18 cellular contexts compared by ENCODE assay signal in the genomic region with DNA sequence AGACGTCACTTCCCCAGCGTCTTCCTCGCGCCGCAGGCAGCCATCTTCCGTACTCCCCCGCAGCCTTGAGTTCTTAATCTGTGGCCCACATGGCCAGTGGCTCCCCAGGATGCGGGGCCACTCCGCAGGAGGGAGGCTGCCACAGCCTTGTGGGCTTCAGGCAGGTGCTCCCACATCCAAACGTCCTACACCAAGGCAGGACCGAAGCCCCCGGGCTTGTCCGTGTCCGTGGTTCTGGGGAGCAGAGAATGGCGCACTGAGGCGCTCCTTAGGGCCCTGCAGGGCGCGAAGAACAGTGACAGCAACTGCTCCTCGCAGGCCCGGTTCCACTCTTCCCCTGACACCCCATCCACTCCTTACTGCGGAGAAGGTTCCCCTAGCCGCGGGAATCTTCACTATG.
DNase-seq lines count a peak whose midpoint lies in the region; ATAC-seq, FAIRE-seq and TF ChIP-seq lines count a peak whose summit lies in the region.
"Had no signal": no experiment of that assay in that cellular context is flagged by ENCODE, and none has a peak within 500 bp of the region (broad histone marks: within the 10 kb centered on the region; RNA-seq: fewer than 3 reads in every experiment).

No MANE protein-coding gene starts in this region.

- H3K79me2 ChIP-seq in SK-N-SH (ENCODE audit: insufficient read depth), result no peaks in the 10 kb centered on the region

- H3K27ac ChIP-seq in SK-N-SH (ENCODE audit: low read depth in 2 of 2, low read length in 1 of 2), result no peak overlapping the region
- no peak overlapping the region for H3K27ac ChIP-seq in kidney (ENCODE audit: low read depth in 2 of 2, low read length in 2 of 2)
- no peak overlapping the region for H3K27ac ChIP-seq in testis
- no peak overlapping the region for H3K27ac ChIP-seq in naive thymus-derived CD4-positive, alpha-beta T cell (ENCODE audit: low read depth, low read length)
- H3K27ac ChIP-seq: 22Rv1; BLaER1 treated with 17β-estradiol and CSF1 and Interleukin-3, amounts not matched to agents 10 nM and 100 nM; GM23248; HL-60 had no signal

- no peak for TF ChIP-seq POLR2A in testis (IDR thresholded peaks at IDR 0.05)

- POLR2A ChIA-PET in SK-N-SH (lab: Yijun Ruan, JAX), result no interaction called here
- POLR2A ChIA-PET in naive thymus-derived CD4-positive, alpha-beta T cell (lab: Charles Lee), result no interaction called here

- no peak overlapping the region for H3K4me3 Mint-ChIP-seq in naive thymus-derived CD4-positive, alpha-beta T cell
- H3K4me3 Mint-ChIP-seq: B cell; CD8-positive, alpha-beta T cell had no signal

- no peaks in the 10 kb centered on the region for H3K4me1 ChIP-seq in SK-N-SH (ENCODE audit: control insufficient read depth in 1 of 2, insufficient read depth in 2 of 2, low read depth in 1 of 2, low read length in 1 of 2)
- no peaks in the 10 kb centered on the region for H3K4me1 ChIP-seq in kidney (ENCODE audit: control insufficient read depth in 1 of 2, insufficient read depth in 1 of 2, low read depth in 1 of 2, low read length in 2 of 2)
- H3K4me1 ChIP-seq in testis, result no peaks in the 10 kb centered on the region
- no peaks in the 10 kb centered on the region for H3K4me1 ChIP-seq in naive thymus-derived CD4-positive, alpha-beta T cell (ENCODE audit: control insufficient read depth in 2 of 2, insufficient read depth in 2 of 2, low read length in 2 of 2)
- H3K4me1 ChIP-seq: BLaER1 treated with 17β-estradiol and CSF1 and Interleukin-3, amounts not matched to agents 10 nM and 100 nM had no signal

- H4K20me1 ChIP-seq in SK-N-SH (ENCODE audit: insufficient read depth), result no peaks in the 10 kb centered on the region
- H4K20me1 ChIP-seq: BLaER1 treated with 17β-estradiol and CSF1 and Interleukin-3, amounts not matched to agents 10 nM and 100 nM had no signal

- H3K4me3 ChIP-seq in SK-N-SH (ENCODE audit: low read depth in 2 of 2, low read length in 1 of 2) (no peak overlapping the region), GM06990 (replicated peaks; ENCODE audit: low read depth, low read length) (no peak overlapping the region), kidney (ENCODE audit: low read length in 2 of 2) (no peak overlapping the region), testis (peak overlapping the region in 1 of 2 donors; percentile 45)
- no peak overlapping the region for H3K4me3 ChIP-seq in naive thymus-derived CD4-positive, alpha-beta T cell (ENCODE audit: low read length)
- H3K4me3 ChIP-seq: BLaER1 treated with 17β-estradiol and CSF1 and Interleukin-3, amounts not matched to agents 10 nM and 100 nM; GM23248 had no signal

- no peak overlapping the region for H3K27ac Mint-ChIP-seq in naive thymus-derived CD4-positive, alpha-beta T cell
- H3K27ac Mint-ChIP-seq: B cell; CD8-positive, alpha-beta T cell had no signal

- no peaks in the 10 kb centered on the region for H3K27me3 Mint-ChIP-seq in naive thymus-derived CD4-positive, alpha-beta T cell
- H3K27me3 Mint-ChIP-seq: B cell had no signal

- no peak for TF ChIP-seq RAD21 in SK-N-SH (IDR thresholded peaks at IDR 0.05; ENCODE audit: low read length)

- FAIRE-seq in kidney (lab: Jason Lieb, UNC), result no peak
- FAIRE-seq: GM12892, GM18507 had no signal

- no peak for DNase-seq in SK-N-SH
- DNase-seq in GM06990 (ENCODE audit: extremely low read depth, insufficient read length), result peak; percentile 3
- DNase-seq in kidney, result peak; percentile 58
- peak; percentile 18 for DNase-seq in testis
- DNase-seq in AG08396 (ENCODE audit: low spot score), result no peak
- DNase-seq in naive thymus-derived CD4-positive, alpha-beta T cell, result no peak
- DNase-seq: Calu3; CD8-positive, alpha-beta T cell; DMS 273 treated with DMSO at 0.1 percent for 48 hours; GM23248; HCEC 1CT had no signal

- CTCF ChIA-PET in SK-N-SH (lab: Yijun Ruan, JAX), result no interaction called here
- CTCF ChIA-PET in naive thymus-derived CD4-positive, alpha-beta T cell (lab: Charles Lee), result no interaction called here

- H3K9me2 ChIP-seq in SK-N-SH, result no peaks in the 10 kb centered on the region

- no peaks in the 10 kb centered on the region for H3K9me3 ChIP-seq in SK-N-SH
- no peaks in the 10 kb centered on the region for H3K9me3 ChIP-seq in kidney (ENCODE audit: control insufficient read depth in 1 of 2, low read length in 2 of 2)
- no peaks in the 10 kb centered on the region for H3K9me3 ChIP-seq in testis
- no peaks in the 10 kb centered on the region for H3K9me3 ChIP-seq in naive thymus-derived CD4-positive, alpha-beta T cell (ENCODE audit: control insufficient read depth in 2 of 3, low read length in 3 of 3)
- H3K9me3 ChIP-seq: BLaER1 treated with 17β-estradiol and CSF1 and Interleukin-3, amounts not matched to agents 10 nM and 100 nM had no signal

- H3K9ac ChIP-seq in SK-N-SH, result no peak overlapping the region
- no peak overlapping the region for H3K9ac ChIP-seq in kidney (ENCODE audit: low read length in 2 of 2)
- H3K9ac ChIP-seq: BLaER1 treated with 17β-estradiol and CSF1 and Interleukin-3, amounts not matched to agents 10 nM and 100 nM; GM23248 had no signal

- ATAC-seq in SK-N-SH treated with all-trans-retinoic acid at 6 μM for 48 hours, result no peak
- no peak for ATAC-seq in naive thymus-derived CD4-positive, alpha-beta T cell
- ATAC-seq: CD8-positive, alpha-beta T cell had no signal

- 0 out of 2 replicates have a peak overlapping the region, but pooled peaks have one; percentile 8 for H2AFZ ChIP-seq in SK-N-SH (ENCODE audit: low read depth)
- H2AFZ ChIP-seq: GM23248 had no signal

- no peaks in the 10 kb centered on the region for H3F3A ChIP-seq in SK-N-SH (replicated peaks; ENCODE audit: insufficient read depth)

- no peak overlapping the region for H3K4me2 ChIP-seq in SK-N-SH
- H3K4me2 ChIP-seq: BLaER1 treated with 17β-estradiol and CSF1 and Interleukin-3, amounts not matched to agents 10 nM and 100 nM had no signal

- H3K36me3 ChIP-seq in SK-N-SH (replicated peaks in 1 of 2; ENCODE audit: control insufficient read depth in 1 of 2, insufficient read depth in 2 of 2, low read length in 1 of 2) (no peaks in the 10 kb centered on the region), GM06990 (ENCODE audit: control insufficient read depth, insufficient read depth, low read length) (no peaks in the 10 kb centered on the region), kidney (ENCODE audit: control insufficient read depth in 1 of 2, insufficient read depth in 2 of 2, low read length in 2 of 2) (no peaks in the 10 kb centered on the region), testis (ENCODE audit: low read depth, missing control alignments) (no peaks in the 10 kb centered on the region)
- no peaks in the 10 kb centered on the region for H3K36me3 ChIP-seq in naive thymus-derived CD4-positive, alpha-beta T cell (ENCODE audit: control insufficient read depth in 2 of 3, insufficient read depth in 3 of 3, low read length in 3 of 3)
- H3K36me3 ChIP-seq: BLaER1 treated with 17β-estradiol and CSF1 and Interleukin-3, amounts not matched to agents 10 nM and 100 nM had no signal

- TF ChIP-seq CTCF in SK-N-SH (IDR thresholded peaks at IDR 0.05) (no peak), GM06990 (IDR thresholded peaks at IDR 0.05; ENCODE audit: insufficient read depth, low read length, poor library complexity, severe bottlenecking) (no peak), kidney (IDR thresholded peaks at IDR 0.05; ENCODE audit: borderline replicate concordance, extremely low read depth, insufficient read depth) (no peak), testis (IDR thresholded peaks at IDR 0.05) (no peak)

- peaks cover 0 to 9% (median 0%) of the 10 kb centered on the region in 11 donors for H3K9me3 Mint-ChIP-seq in naive thymus-derived CD4-positive, alpha-beta T cell
- H3K9me3 Mint-ChIP-seq: CD8-positive, alpha-beta T cell had no signal

- H3K4me1 Mint-ChIP-seq in naive thymus-derived CD4-positive, alpha-beta T cell, result no peaks in the 10 kb centered on the region
- H3K4me1 Mint-ChIP-seq: B cell had no signal

- H3K27me3 ChIP-seq in SK-N-SH (ENCODE audit: insufficient read depth), result no peaks in the 10 kb centered on the region
- no peaks in the 10 kb centered on the region for H3K27me3 ChIP-seq in GM06990 (replicated peaks; ENCODE audit: control insufficient read depth, insufficient read depth, low read length)
- no peaks in the 10 kb centered on the region for H3K27me3 ChIP-seq in testis
- no peaks in the 10 kb centered on the region for H3K27me3 ChIP-seq in naive thymus-derived CD4-positive, alpha-beta T cell (ENCODE audit: control insufficient read depth in 2 of 2, insufficient read depth in 2 of 2, low read length in 2 of 2)
- H3K27me3 ChIP-seq: BLaER1 treated with 17β-estradiol and CSF1 and Interleukin-3, amounts not matched to agents 10 nM and 100 nM had no signal

- TF ChIP-seq EP300 in SK-N-SH (IDR thresholded peaks at IDR 0.05; ENCODE audit: borderline replicate concordance in 1 of 2, low read depth in 1 of 2, low read length in 1 of 2), result no peak

- WGBS in SK-N-SH (ENCODE audit: low lambda C conversion rate), result 28% methylated on average over 22 of the region's 23 CpGs
- 58 to 71% methylated on average over 19 to 23 of the region's 23 CpGs for WGBS in testis, 2 donors

- no peaks in the 10 kb centered on the region for H3K36me3 Mint-ChIP-seq in naive thymus-derived CD4-positive, alpha-beta T cell
- H3K36me3 Mint-ChIP-seq: CD8-positive, alpha-beta T cell had no signal

- intact Hi-C loops in kidney (cut with DNase I) (no loop called here), testis (cut with DNase I; ENCODE audit: low total_unique reads) (no loop called here)
- intact Hi-C loops in naive thymus-derived CD4-positive, alpha-beta T cell (cut with micrococcal nuclease), result no loop called here

TF ChIP-seq in SK-N-SH, 30 proteins besides CTCF, POLR2A, EP300 and RAD21 (continues in another document):
- TF ChIP-seq GATA2 (CRISPR knock-in tag; IDR thresholded peaks at IDR 0.05), result no peak
- TF ChIP-seq FOSL2 (IDR thresholded peaks at IDR 0.05; ENCODE audit: borderline replicate concordance, low read depth), result no peak
- TF ChIP-seq SMC3 (IDR thresholded peaks at IDR 0.05; ENCODE audit: low read depth, low read length), result no peak
- TF ChIP-seq GABPA (IDR thresholded peaks at IDR 0.05; ENCODE audit: low read depth), result no peak

TF ChIP-seq in SK-N-SH treated with all-trans-retinoic acid at 6 μM for 48 hours, 23 proteins besides CTCF, POLR2A, EP300 and RAD21 (continues in another document):
- TF ChIP-seq TOX (CRISPR knock-in tag; IDR thresholded peaks at IDR 0.05; ENCODE audit: borderline replicate concordance), result no peak
- no peak for TF ChIP-seq ZNF565 (CRISPR knock-in tag; conservative IDR thresholded peaks at IDR 0.05; ENCODE audit: low read depth)
- TF ChIP-seq ZNF8 (CRISPR knock-in tag; IDR thresholded peaks at IDR 0.05), result no peak
- TF ChIP-seq RARB (CRISPR knock-in tag; IDR thresholded peaks at IDR 0.05), result no peak

Comparison
In these comparisons a context has a peak if more than half of its experiments do, and no peak if none do; other contexts are left out.
1. DNase-seq: peak in GM06990 (single experiment), kidney (single experiment) and testis (single experiment); none in SK-N-SH (single experiment), AG08396 (single experiment) and naive thymus-derived CD4-positive, alpha-beta T cell (0 of 9).